17 cellular contexts compared by ENCODE assay signal in genomic region chr18:34117319-34117718, GRCh38.
DNase-seq lines count a peak whose midpoint lies in the region; ATAC-seq and TF ChIP-seq lines count a peak whose summit lies in the region.
"Had no signal": no experiment of that assay in that cellular context is flagged by ENCODE, and none has a peak within 500 bp of the region (broad histone marks: within the 10 kb centered on the region; RNA-seq: fewer than 3 reads in every experiment).

No MANE protein-coding gene starts in this region.

- peak; percentile 39 for ATAC-seq in left lobe of liver
- no peak for ATAC-seq in GM19455 (IDR thresholded peaks at IDR 0.05; ENCODE audit: unreplicated experiment)
- ATAC-seq in left colon, result no peak
- ATAC-seq: heart left ventricle, Panc1 had no signal

- no peaks in the 10 kb centered on the region for H3K27me3 ChIP-seq in effector memory CD4-positive, alpha-beta T cell (replicated peaks; ENCODE audit: control insufficient read depth, insufficient read depth, low read length, poor library complexity, severe bottlenecking)
- H3K27me3 ChIP-seq: heart left ventricle, tibial nerve had no signal

- no peak overlapping the region for H3K27ac ChIP-seq in effector memory CD4-positive, alpha-beta T cell (ENCODE audit: insufficient read depth, low read length, poor library complexity, severe bottlenecking)
- no peak overlapping the region for H3K27ac ChIP-seq in substantia nigra (ENCODE audit: low read depth, low read length, poor library complexity, severe bottlenecking)
- H3K27ac ChIP-seq: heart left ventricle, KMS-11, tibial nerve had no signal

- POLR2A ChIA-PET in HEK293T (lab: Yijun Ruan, JAX), result interaction anchor here (0.5 kb wide), 1 partner anchor 206 kb away, joined by 3 read pairs; no protein-coding TSS in a partner anchor

- H3K4me3 ChIP-seq in effector memory CD4-positive, alpha-beta T cell (ENCODE audit: insufficient read depth, low read depth, low read length, poor library complexity, severe bottlenecking), result no peak overlapping the region
- H3K4me3 ChIP-seq: heart left ventricle, tibial nerve had no signal

- H3K9me3 ChIP-seq in effector memory CD4-positive, alpha-beta T cell (ENCODE audit: control insufficient read depth, low read length), result no peaks in the 10 kb centered on the region
- H3K9me3 ChIP-seq: heart left ventricle, tibial nerve had no signal

- no peaks in the 10 kb centered on the region for H3K36me3 ChIP-seq in effector memory CD4-positive, alpha-beta T cell (ENCODE audit: control insufficient read depth, insufficient read depth, low read length)
- H3K36me3 ChIP-seq: heart left ventricle, tibial nerve had no signal

- DNase-seq in HEK293T (ENCODE audit: extremely low spot score) (peak; percentile 42), NCI-H2081 (lab: John Stamatoyannopoulos, UW) (peak; percentile 76 to 95), NCI-H748 treated with DMSO at 0.1 percent for 48 hours (lab: John Stamatoyannopoulos, UW) (peak; percentile 100), left lobe of liver (ENCODE audit: low spot score) (no peak), substantia nigra (lab: John Stamatoyannopoulos, UW) (no peak), left colon (no peak)
- no peak for DNase-seq in effector memory CD4-positive, alpha-beta T cell
- DNase-seq: activated CD4-positive, alpha-beta T cell treated with anti-CD3 and anti-CD28 coated beads, Interleukin-2, amount 50 U/mL, for 48 hours; activated T-cell treated with anti-CD3 and anti-CD28 coated beads, Interleukin-2, amount 50 U/mL, for 1 hour; GF-D8; heart left ventricle; NCI-H187 treated with DMSO at 0.1 percent for 48 hours; stimulated activated CD4-positive, alpha-beta T cell treated with anti-CD3 and anti-CD28 coated beads, Interleukin-4, amount 100 ng/mL, for 4 hours had no signal

- intact Hi-C loops in left colon (cut with DNase I, micrococcal nuclease), result no loop called here

- no peaks in the 10 kb centered on the region for H3K4me1 ChIP-seq in effector memory CD4-positive, alpha-beta T cell (ENCODE audit: control insufficient read depth, insufficient read depth, low read length, poor library complexity, severe bottlenecking)
- H3K4me1 ChIP-seq: heart left ventricle, tibial nerve had no signal

- CTCF ChIA-PET in HEK293T (lab: Yijun Ruan, JAX), result interaction anchor here (0.6 to 1.6 kb wide), 2 partner anchors 100 to 205 kb away, joined by 3 to 8 read pairs; no protein-coding TSS in a partner anchor

TF ChIP-seq in HEK293T, 16 proteins besides CTCF, POLR2A, EP300 and RAD21:
- TF ChIP-seq TARDBP (IDR thresholded peaks at IDR 0.05), result no peak
- TF ChIP-seq SP1 (IDR thresholded peaks at IDR 0.05), result no peak
- TF ChIP-seq FOXM1 (IDR thresholded peaks at IDR 0.05; ENCODE audit: borderline replicate concordance), result no peak
- peak; percentile 34; the same call in 1 of the 2 replicates for TF ChIP-seq CTBP1 (IDR thresholded peaks at IDR 0.05; ENCODE audit: borderline replicate concordance)

Comparison
In these comparisons a context has a peak if more than half of its experiments do, and no peak if none do; other contexts are left out.
1. DNase-seq: peak in HEK293T (single experiment), NCI-H2081 (2 of 2) and NCI-H748 treated with DMSO at 0.1 percent for 48 hours (single experiment); none in left lobe of liver (single experiment), effector memory CD4-positive, alpha-beta T cell (0 of 3), substantia nigra (0 of 49) and left colon (0 of 2).